ENCODE assay signal across 17 cellular contexts in genomic region chr1:201933840-201934430, GRCh38. TPM values are rescaled to one million over a fixed set of nuclear protein-coding genes. Genes with fewer than 3 reads are reported as not detected.
DNase-seq lines count a peak whose midpoint lies in the region; ATAC-seq and TF ChIP-seq lines count a peak whose summit lies in the region.
"Had no signal": no experiment of that assay in that cellular context is flagged by ENCODE, and none has a peak within 500 bp of the region (broad histone marks: within the 10 kb centered on the region; RNA-seq: fewer than 3 reads in every experiment).

No MANE protein-coding gene starts in this region.

- peaks cover 12% of the 10 kb centered on the region for H3K36me3 Mint-ChIP-seq in HFFc6 (ENCODE audit: low read depth)
- H3K36me3 Mint-ChIP-seq in endothelial cell (ENCODE audit: low read depth, unreplicated experiment): no peaks in the 10 kb centered on the region
- H3K36me3 Mint-ChIP-seq: activated CD8-positive, alpha-beta memory T cell treated with anti-CD3 and anti-CD28 coated beads, Interleukin-2, amount 10 ng/mL, durations not matched to agents 7 days and 5 days; activated naive CD4-positive, alpha-beta T cell treated with anti-CD3 and anti-CD28 coated beads, Interleukin-2, amount 10 ng/mL, durations not matched to agents 7 days and 5 days; natural killer cell had no signal

- H3K9me3 ChIP-seq in skeletal muscle tissue (ENCODE audit: control insufficient read depth in 3 of 3, low read length in 3 of 3) (no peaks in the 10 kb centered on the region), right cardiac atrium (ENCODE audit: control insufficient read depth, low read length) (no peaks in the 10 kb centered on the region)
- H3K9me3 ChIP-seq: left lung, SK-N-SH had no signal

- peaks cover 0 to 17% (median 8%) of the 10 kb centered on the region in 3 donors for H3K36me3 ChIP-seq in skeletal muscle tissue (ENCODE audit: control insufficient read depth in 3 of 3, insufficient read depth in 3 of 3, low read length in 3 of 3)
- H3K36me3 ChIP-seq: left lung had no signal

- no peaks in the 10 kb centered on the region for H3K27me3 ChIP-seq in skeletal muscle tissue (ENCODE audit: control insufficient read depth in 3 of 3, insufficient read depth in 3 of 3, low read length in 3 of 3)
- no peaks in the 10 kb centered on the region for H3K27me3 ChIP-seq in right cardiac atrium (ENCODE audit: control insufficient read depth, insufficient read depth)
- H3K27me3 ChIP-seq: left lung had no signal

- peaks cover 37% of the 10 kb centered on the region for H3K4me1 Mint-ChIP-seq in HFFc6 (ENCODE audit: low read depth)
- no peaks in the 10 kb centered on the region for H3K4me1 Mint-ChIP-seq in endothelial cell (ENCODE audit: unreplicated experiment)
- H3K4me1 Mint-ChIP-seq: activated CD8-positive, alpha-beta memory T cell treated with anti-CD3 and anti-CD28 coated beads, Interleukin-2, amount 10 ng/mL, durations not matched to agents 7 days and 5 days; activated naive CD4-positive, alpha-beta T cell treated with anti-CD3 and anti-CD28 coated beads, Interleukin-2, amount 10 ng/mL, durations not matched to agents 7 days and 5 days; natural killer cell had no signal

- H3K4me3 Mint-ChIP-seq in HFFc6: peak overlapping the region; percentile 8
- H3K4me3 Mint-ChIP-seq in endothelial cell (ENCODE audit: unreplicated experiment): no peak overlapping the region
- H3K4me3 Mint-ChIP-seq: activated CD8-positive, alpha-beta memory T cell treated with anti-CD3 and anti-CD28 coated beads, Interleukin-2, amount 10 ng/mL, durations not matched to agents 7 days and 5 days; activated naive CD4-positive, alpha-beta T cell treated with anti-CD3 and anti-CD28 coated beads, Interleukin-2, amount 10 ng/mL, durations not matched to agents 7 days and 5 days; natural killer cell had no signal

- peaks cover 5% of the 10 kb centered on the region for H3K9me3 Mint-ChIP-seq in HFFc6
- H3K9me3 Mint-ChIP-seq in endothelial cell (ENCODE audit: unreplicated experiment): no peaks in the 10 kb centered on the region
- H3K9me3 Mint-ChIP-seq: activated naive CD4-positive, alpha-beta T cell treated with anti-CD3 and anti-CD28 coated beads, Interleukin-2, amount 10 ng/mL, durations not matched to agents 7 days and 5 days; natural killer cell had no signal

- WGBS in right cardiac atrium: 52% methylated on average over 5 of the region's 5 CpGs

- DNase-seq in HFFc6: peak; percentile 32
- DNase-seq in SW480 (ENCODE audit: low spot score): peak; percentile 19
- peak; percentile 77 for DNase-seq in fibroblast of villous mesenchyme (ENCODE audit: low read depth)
- DNase-seq in right cardiac atrium: no peak
- no peak for DNase-seq in NCI-H524 (lab: John Stamatoyannopoulos, UW)
- DNase-seq in endothelial cell (ENCODE audit: low spot score): no peak
- DNase-seq: activated CD8-positive, alpha-beta memory T cell treated with anti-CD3 and anti-CD28 coated beads, Interleukin-2, amount 10 ng/mL, durations not matched to agents 7 days and 5 days; activated naive CD4-positive, alpha-beta T cell treated with anti-CD3 and anti-CD28 coated beads, Interleukin-2, amount 10 ng/mL, durations not matched to agents 7 days and 5 days; COR-L47; hippocampal formation; left lung; natural killer cell; NCI-H2081 treated with DMSO at 0.1 percent for 48 hours; SK-N-SH; stimulated activated naive CD4-positive, alpha-beta T cell treated with Interleukin-2 at 50 U/mL for 16 hours had no signal

- H3K27ac Mint-ChIP-seq in HFFc6 (peak overlapping the region; percentile 72), endothelial cell (ENCODE audit: unreplicated experiment) (no peak overlapping the region)
- H3K27ac Mint-ChIP-seq: activated CD8-positive, alpha-beta memory T cell treated with anti-CD3 and anti-CD28 coated beads, Interleukin-2, amount 10 ng/mL, durations not matched to agents 7 days and 5 days; activated naive CD4-positive, alpha-beta T cell treated with anti-CD3 and anti-CD28 coated beads, Interleukin-2, amount 10 ng/mL, durations not matched to agents 7 days and 5 days; natural killer cell had no signal

- H3K4me3 ChIP-seq in fibroblast of villous mesenchyme (ENCODE audit: low read depth, low read length) (no peak overlapping the region), skeletal muscle tissue (ENCODE audit: low read length in 3 of 3) (no peak overlapping the region), right cardiac atrium (ENCODE audit: low read length) (no peak overlapping the region)
- H3K4me3 ChIP-seq: left lung had no signal

- TF ChIP-seq CTCF in HFFc6 (IDR thresholded peaks at IDR 0.05) (no peak), fibroblast of villous mesenchyme (IDR thresholded peaks at IDR 0.05; ENCODE audit: insufficient read depth, low read depth, low read length) (no peak), endothelial cell (IDR thresholded peaks at IDR 0.05; ENCODE audit: unreplicated experiment) (no peak)

- no peak for ATAC-seq in right cardiac atrium
- ATAC-seq in GM21786 (IDR thresholded peaks at IDR 0.05; ENCODE audit: unreplicated experiment): no peak
- ATAC-seq: activated CD8-positive, alpha-beta memory T cell treated with anti-CD3 and anti-CD28 coated beads, Interleukin-2, amount 10 ng/mL, durations not matched to agents 7 days and 5 days; left lung; natural killer cell had no signal

- no peak overlapping the region for H3K9ac ChIP-seq in skeletal muscle tissue (ENCODE audit: low read depth in 1 of 3, low read length in 3 of 3)
- H3K9ac ChIP-seq: SK-N-SH had no signal

- H3K27me3 Mint-ChIP-seq in HFFc6 (ENCODE audit: insufficient read depth) (no peaks in the 10 kb centered on the region; the same call in 1 of the 2 replicates), endothelial cell (ENCODE audit: unreplicated experiment) (no peaks in the 10 kb centered on the region)

- peak overlapping the region; percentile 23 for H3K27ac ChIP-seq in skeletal muscle tissue (ENCODE audit: low read depth, low read length)
- no peak overlapping the region for H3K27ac ChIP-seq in right cardiac atrium (ENCODE audit: low read length)
- H3K27ac ChIP-seq: left lung had no signal

- intact Hi-C loops in right cardiac atrium (cut with DNase I): no loop called here

- H3K4me1 ChIP-seq in skeletal muscle tissue (ENCODE audit: control insufficient read depth in 3 of 3, insufficient read depth in 3 of 3, low read length in 3 of 3) (peaks cover 22 to 38% (median 25%) of the 10 kb centered on the region in 3 donors), right cardiac atrium (ENCODE audit: control insufficient read depth, insufficient read depth, low read length) (peaks cover 9% of the 10 kb centered on the region)

RNA-seq across cellular contexts. Expression of gene LMOD1, which starts 12.4 kb away (rescaled TPM):
- 10 to 100 TPM; 19.0 to 37.4 (median 36.5) TPM for total RNA-seq in HFFc6 (2021; fragmentation: NEBNext Ultra II Directional; extraction: Animal tissue kit (Norgen Biotek cat#: 25700))
- total RNA-seq in fibroblast of villous mesenchyme: 44.1 and 50.1 TPM in 2 replicates
- total RNA-seq in skeletal muscle tissue: 15.1 TPM
- 10 to 100 TPM; 22.0 to 40.6 (median 33.0) TPM for total RNA-seq in right cardiac atrium
- polyA plus RNA-seq in right cardiac atrium: 33.7 TPM
- not detected for total RNA-seq in endothelial cell (ENCODE audit: unreplicated experiment)
- total RNA-seq: activated CD8-positive, alpha-beta memory T cell treated with anti-CD3 and anti-CD28 coated beads, Interleukin-2, amount 10 ng/mL, durations not matched to agents 7 days and 5 days; natural killer cell had no signal

RNA-seq across cellular contexts. Expression of gene TIMM17A, which starts 21.4 kb away (rescaled TPM):
- total RNA-seq in HFFc6 (2021; fragmentation: NEBNext Ultra II Directional; extraction: Animal tissue kit (Norgen Biotek cat#: 25700)): 100 to 1,000 TPM; 114 to 128 (median 122) TPM
- total RNA-seq in fibroblast of villous mesenchyme (58.9 and 94.1 TPM in 2 replicates), skeletal muscle tissue (25.1 TPM), right cardiac atrium (10 to 100 TPM; 67.8 to 96.9 (median 78.5) TPM), endothelial cell (ENCODE audit: unreplicated experiment) (45.7 TPM)
- 73.4 TPM for polyA plus RNA-seq in right cardiac atrium

RNA-seq across cellular contexts. Expression of gene SHISA4, which starts 45.2 kb away (rescaled TPM):
- total RNA-seq in HFFc6 (2021; fragmentation: NEBNext Ultra II Directional; extraction: Animal tissue kit (Norgen Biotek cat#: 25700)): 10 to 100 TPM; 29.8 to 49.6 (median 39.9) TPM
- 19.0 and 25.0 TPM in 2 replicates for total RNA-seq in fibroblast of villous mesenchyme
- total RNA-seq in skeletal muscle tissue: 50.1 TPM
- 10 to 100 TPM; 55.8 to 96.6 (median 73.6) TPM for total RNA-seq in right cardiac atrium
- 79.5 TPM for polyA plus RNA-seq in right cardiac atrium
- total RNA-seq in endothelial cell (ENCODE audit: unreplicated experiment): 0.85 TPM

RNA-seq across cellular contexts. Expression of gene RNPEP, which starts 48.5 kb away (rescaled TPM):
- total RNA-seq in HFFc6 (2021; fragmentation: NEBNext Ultra II Directional; extraction: Animal tissue kit (Norgen Biotek cat#: 25700)): 10 to 100 TPM; 66.6 to 82.5 (median 76.4) TPM
- total RNA-seq in fibroblast of villous mesenchyme: 77.0 and 93.7 TPM in 2 replicates
- total RNA-seq in skeletal muscle tissue: 14.6 TPM
- 10 to 100 TPM; 14.1 to 19.4 (median 18.7) TPM for total RNA-seq in right cardiac atrium
- polyA plus RNA-seq in right cardiac atrium: 15.6 TPM
- 70.1 TPM for total RNA-seq in endothelial cell (ENCODE audit: unreplicated experiment)

Comparison
In these comparisons a context has a peak if more than half of its experiments do, and no peak if none do; other contexts are left out.
1. DNase-seq: peak in HFFc6 (single experiment), SW480 (single experiment) and fibroblast of villous mesenchyme (single experiment); none in right cardiac atrium (0 of 3), NCI-H524 (0 of 2) and endothelial cell (single experiment).
2. RNA of gene LMOD1, which starts 12.4 kb away (total RNA-seq): 44.1 to 50.1 TPM in fibroblast of villous mesenchyme, 22.0 to 40.6 TPM in right cardiac atrium, 19.0 to 37.4 TPM in HFFc6 and 15.1 TPM in skeletal muscle tissue (single experiment); not detected in endothelial cell (single experiment); every median in the first group is over 10 times any median in the second.
3. RNA of gene SHISA4, which starts 45.2 kb away (total RNA-seq): 55.8 to 96.6 TPM in right cardiac atrium, 50.1 TPM in skeletal muscle tissue (single experiment), 29.8 to 49.6 TPM in HFFc6 and 19.0 to 25.0 TPM in fibroblast of villous mesenchyme; 0.85 TPM in endothelial cell (single experiment); every median in the first group is over 10 times any median in the second.